Comparison of ENCODE assay signal across 8 cellular contexts in the genomic region with DNA sequence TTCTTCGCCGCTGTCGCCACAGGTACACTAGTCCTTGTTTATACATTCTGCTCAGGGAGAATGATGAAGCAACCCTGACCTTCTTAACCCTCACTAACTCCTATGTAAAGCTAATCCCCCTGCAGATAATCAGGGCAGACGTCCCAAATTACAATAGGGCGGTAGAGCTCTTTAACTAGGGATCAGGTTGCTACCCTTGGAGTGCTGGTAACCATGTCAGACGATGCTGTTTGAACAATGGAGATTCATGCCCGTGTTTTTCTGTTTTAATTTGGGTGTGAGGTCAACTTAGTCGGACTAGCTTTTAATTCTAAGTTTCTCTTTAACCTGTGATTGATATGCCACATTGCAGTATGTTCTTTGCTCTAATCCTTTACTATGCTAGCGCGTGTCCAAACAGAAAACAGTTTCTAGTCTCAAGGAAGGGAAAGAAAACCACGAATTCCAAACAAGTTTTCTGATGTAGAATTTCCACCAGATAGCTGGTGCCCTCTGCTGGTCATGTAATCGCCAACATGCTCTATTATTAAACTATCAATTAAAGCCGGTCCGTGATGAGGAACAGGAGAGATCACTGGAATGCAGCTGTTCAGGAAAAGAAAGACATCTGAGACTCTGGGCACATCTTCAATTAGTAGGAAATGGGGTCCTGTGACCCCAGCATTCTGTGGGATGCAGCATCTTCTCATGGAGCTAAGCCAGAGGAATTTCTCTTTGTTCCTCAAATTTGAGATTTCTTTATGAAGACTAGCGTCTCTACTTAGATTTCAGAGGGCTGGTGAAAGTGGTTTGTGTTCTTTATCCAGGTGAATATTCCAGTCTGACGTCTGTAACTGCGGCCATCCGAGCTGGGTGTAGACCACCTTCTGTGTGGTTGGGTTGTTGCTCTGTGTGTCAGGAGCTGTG. TPM values are rescaled to one million over a fixed set of nuclear protein-coding genes. Genes with fewer than 3 reads are reported as not detected.
A peak's percentile ranks its signal among the peaks of the same experiment; 100 is the strongest.
DNase-seq lines count a peak whose midpoint lies in the region; ATAC-seq and TF ChIP-seq lines count a peak whose summit lies in the region.

No MANE protein-coding gene starts in this region.

- H2AFZ ChIP-seq in OCI-LY3 (ENCODE audit: low read depth, low read length) (peak overlapping the region; percentile 92), neural progenitor cell (replicated peaks) (no peak overlapping the region)

- no peak overlapping the region for H3K27ac ChIP-seq in CD8-positive, alpha-beta T cell (ENCODE audit: low read depth, low read length)
- H3K27ac ChIP-seq in OCI-LY3 (ENCODE audit: low read length) (no peak overlapping the region), neural progenitor cell (no peak overlapping the region), transverse colon (no peak overlapping the region)

- CTCF ChIA-PET in CD8-positive, alpha-beta T cell (lab: Charles Lee): interaction anchor here (0.5 to 11.7 kb wide), 34 partner anchors 10 to 262 kb away, joined by 3 to 447 read pairs (median 5); partner anchors contain the start of genes TNFRSF9 and VAMP3

- no peaks in the 10 kb centered on the region for H3K36me3 Mint-ChIP-seq in CD8-positive, alpha-beta T cell
- H3K36me3 Mint-ChIP-seq in neural progenitor cell: peaks cover 15% of the 10 kb centered on the region

- DNase-seq in CD8-positive, alpha-beta T cell: peak in 6 of 7 experiments; percentile 16 to 59 (median 51)
- DNase-seq in HT1080 (ENCODE audit: low read depth) (peak; percentile 62), foreskin melanocyte (peak; percentile 70), neural progenitor cell (ENCODE audit: low spot score) (peak; percentile 90), transverse colon (peak; percentile 62)
- DNase-seq in activated naive CD4-positive, alpha-beta T cell treated with Interleukin-2 at 50 U/mL for 16 hours: peak; percentile 42

- no peaks in the 10 kb centered on the region for H4K20me1 ChIP-seq in OCI-LY3 (ENCODE audit: insufficient read depth, low read length)
- H4K20me1 ChIP-seq in neural progenitor cell (ENCODE audit: low read depth): peaks cover 4% of the 10 kb centered on the region

- H3K4me2 ChIP-seq in OCI-LY3 (ENCODE audit: low read length) (peak overlapping the region; percentile 72), neural progenitor cell (peak overlapping the region; percentile 71)

- peaks cover 17% of the 10 kb centered on the region for H3F3A ChIP-seq in neural progenitor cell (ENCODE audit: low read depth)

- peak overlapping the region; percentile 27 for H3K4me3 Mint-ChIP-seq in CD8-positive, alpha-beta T cell
- H3K4me3 Mint-ChIP-seq in neural progenitor cell: peak overlapping the region; percentile 64

- no peak for TF ChIP-seq EP300 in transverse colon (IDR thresholded peaks at IDR 0.05; ENCODE audit: low read depth)

- ATAC-seq in CD8-positive, alpha-beta T cell: no peak
- ATAC-seq in HG03469 (IDR thresholded peaks at IDR 0.05; ENCODE audit: unreplicated experiment): no peak

- peaks cover 19% of the 10 kb centered on the region for H3K4me1 Mint-ChIP-seq in CD8-positive, alpha-beta T cell (ENCODE audit: low read depth)
- H3K4me1 Mint-ChIP-seq in neural progenitor cell: peaks cover 49% of the 10 kb centered on the region

- H3K79me2 ChIP-seq in OCI-LY3 (ENCODE audit: low read length) (no peaks in the 10 kb centered on the region), neural progenitor cell (ENCODE audit: low read depth) (no peaks in the 10 kb centered on the region)

- peak; percentile 90 for TF ChIP-seq CTCF in CD8-positive, alpha-beta T cell (IDR thresholded peaks at IDR 0.05)
- TF ChIP-seq CTCF in OCI-LY3 (IDR thresholded peaks at IDR 0.05; ENCODE audit: low read depth, low read length): peak; percentile 72
- TF ChIP-seq CTCF in neural progenitor cell (IDR thresholded peaks at IDR 0.05): peak; percentile 94
- TF ChIP-seq CTCF in transverse colon (IDR thresholded peaks at IDR 0.05): peak; percentile 75 to 89 (median 83)

- H3K27me3 ChIP-seq in CD8-positive, alpha-beta T cell (ENCODE audit: insufficient read depth, low read length): no peaks in the 10 kb centered on the region
- H3K27me3 ChIP-seq in OCI-LY3 (ENCODE audit: low read depth, low read length): peaks cover 3% of the 10 kb centered on the region; the same call in 1 of the 2 replicates
- no peaks in the 10 kb centered on the region for H3K27me3 ChIP-seq in neural progenitor cell
- no peaks in the 10 kb centered on the region for H3K27me3 ChIP-seq in transverse colon

- H3K9me3 Mint-ChIP-seq in CD8-positive, alpha-beta T cell: no peaks in the 10 kb centered on the region
- H3K9me3 Mint-ChIP-seq in neural progenitor cell: no peaks in the 10 kb centered on the region

- no peaks in the 10 kb centered on the region for H3K36me3 ChIP-seq in CD8-positive, alpha-beta T cell (ENCODE audit: insufficient read depth, low read length)
- H3K36me3 ChIP-seq in OCI-LY3 (replicated peaks; ENCODE audit: low read depth, low read length) (no peaks in the 10 kb centered on the region), neural progenitor cell (no peaks in the 10 kb centered on the region), transverse colon (no peaks in the 10 kb centered on the region)

- POLR2A ChIA-PET in CD8-positive, alpha-beta T cell (lab: Charles Lee): interaction anchor here (2.5 kb wide), 2 partner anchors 83 to 85 kb away, joined by 8 to 9 read pairs; no protein-coding TSS in a partner anchor

- H3K4me3 ChIP-seq in CD8-positive, alpha-beta T cell (ENCODE audit: low read depth, low read length): no peak overlapping the region
- H3K4me3 ChIP-seq in OCI-LY3 (ENCODE audit: low read length): peak overlapping the region; percentile 75
- peak overlapping the region; percentile 39 for H3K4me3 ChIP-seq in neural progenitor cell
- H3K4me3 ChIP-seq in transverse colon: peak overlapping the region in 2 of 4 donors; percentile 10 to 32

- intact Hi-C loops in CD8-positive, alpha-beta T cell (cut with DNase I, micrococcal nuclease): loop anchor here in 1 of 2 experiments (1.0 kb wide), 1 partner anchor 85 kb away; no protein-coding TSS in a partner anchor
- intact Hi-C loops in transverse colon (cut with DNase I; ENCODE audit: low total_unique reads): loop anchor here (1.0 kb wide), 1 partner anchor 85 kb away; no protein-coding TSS in a partner anchor

- H3K27me3 Mint-ChIP-seq in CD8-positive, alpha-beta T cell (ENCODE audit: low read depth): peaks cover 2% of the 10 kb centered on the region
- peaks cover 2% of the 10 kb centered on the region for H3K27me3 Mint-ChIP-seq in neural progenitor cell (ENCODE audit: insufficient read depth, low read depth)

- no peaks in the 10 kb centered on the region for H3K4me1 ChIP-seq in CD8-positive, alpha-beta T cell (ENCODE audit: insufficient read depth, low read length)
- 0 out of 2 replicates have a peak, but pooled peaks cover 4% of the 10 kb centered on the region for H3K4me1 ChIP-seq in OCI-LY3 (ENCODE audit: low read length)
- H3K4me1 ChIP-seq in neural progenitor cell: peaks cover 11% of the 10 kb centered on the region
- H3K4me1 ChIP-seq in transverse colon: peaks cover 0 to 11% (median 3%) of the 10 kb centered on the region in 4 donors

- no peaks in the 10 kb centered on the region for H3K9me3 ChIP-seq in CD8-positive, alpha-beta T cell (ENCODE audit: low read length)
- no peaks in the 10 kb centered on the region for H3K9me3 ChIP-seq in OCI-LY3 (ENCODE audit: insufficient read depth, low read length)
- H3K9me3 ChIP-seq in neural progenitor cell (ENCODE audit: low read depth): no peaks in the 10 kb centered on the region
- H3K9me3 ChIP-seq in transverse colon: no peaks in the 10 kb centered on the region

- in situ Hi-C loops in transverse colon (cut with MboI; ENCODE audit: low pct_ligation_motif_present in 1 of 4, low pct_unique_long_range_greater_than_20kb in 1 of 4, low sequenced_read_pairs in 3 of 4): loop anchor here in 2 of 4 donors (5.0 kb wide), 2 partner anchors 80 to 90 kb away; no protein-coding TSS in a partner anchor

- 20 to 35% methylated on average over 6 to 18 of the region's 18 CpGs for WGBS in transverse colon (ENCODE audit: low coverage in 1 of 2), 2 donors

- H3K9ac ChIP-seq in OCI-LY3 (ENCODE audit: low read length) (peak overlapping the region; percentile 14), neural progenitor cell (no peak overlapping the region)

- H3K27ac Mint-ChIP-seq in CD8-positive, alpha-beta T cell: no peak overlapping the region
- peak overlapping the region; percentile 96 for H3K27ac Mint-ChIP-seq in neural progenitor cell

- TF ChIP-seq POLR2A in transverse colon (IDR thresholded peaks at IDR 0.05): no peak

RNA-seq across cellular contexts. Expression of gene VAMP3, which starts 18.3 kb away (rescaled TPM):
- total RNA-seq in CD8-positive, alpha-beta T cell: 10 to 100 TPM; 76.2 to 88.1 TPM
- total RNA-seq in HT1080 (2014; rRNA removed; shearing (Covaris generic)): 66.6 and 81.3 TPM in 2 replicates
- polyA plus RNA-seq in HT1080 (2015; cell fraction: cytosol; rRNA removed): 110 and 144 TPM in 2 replicates
- 59.0 and 77.6 TPM in 2 replicates for polyA plus RNA-seq in HT1080 (2015; cell fraction: nucleus; rRNA removed)
- 50.3 and 66.6 TPM in 2 replicates for total RNA-seq in neural progenitor cell (ENCODE audit: low replicate concordance)
- 10 to 100 TPM; 81.1 to 91.8 (median 85.5) TPM for total RNA-seq in transverse colon

RNA-seq across cellular contexts. Expression of gene PER3, which starts 31.3 kb away (rescaled TPM):
- 10 to 100 TPM in 1 of 2 experiments, 1 to 10 TPM in 1; 8.7 to 10.2 TPM for total RNA-seq in CD8-positive, alpha-beta T cell
- total RNA-seq in HT1080 (2014; rRNA removed; shearing (Covaris generic)): 2.7 and 3.6 TPM in 2 replicates
- 6.3 and 8.2 TPM in 2 replicates for polyA plus RNA-seq in HT1080 (2015; cell fraction: cytosol; rRNA removed)
- polyA plus RNA-seq in HT1080 (2015; cell fraction: nucleus; rRNA removed): 12.8 and 16.0 TPM in 2 replicates
- total RNA-seq in neural progenitor cell (ENCODE audit: low replicate concordance): 3.6 and 6.1 TPM in 2 replicates
- total RNA-seq in transverse colon: 10 to 100 TPM in 3 of 4 donors, 1 to 10 TPM in 1; 3.8 to 23.9 (median 12.9) TPM
